ENCODE assay signal across 14 cellular contexts in genomic region chr12:68479261-68479581, GRCh38.
A peak's percentile ranks its signal among the peaks of the same experiment; 100 is the strongest.
DNase-seq lines count a peak whose midpoint lies in the region; ATAC-seq and TF ChIP-seq lines count a peak whose summit lies in the region.
"Had no signal": no experiment of that assay in that cellular context is flagged by ENCODE, and none has a peak within 500 bp of the region (broad histone marks: within the 10 kb centered on the region; RNA-seq: fewer than 3 reads in every experiment).

No MANE protein-coding gene starts in this region.

- H3K9me3 ChIP-seq in GM23248 (ENCODE audit: low read depth) (no peaks in the 10 kb centered on the region), adipocyte (ENCODE audit: control insufficient read depth, low read length) (no peaks in the 10 kb centered on the region), hepatocyte (ENCODE audit: low read depth) (no peaks in the 10 kb centered on the region)
- H3K9me3 ChIP-seq: SJCRH30, upper lobe of left lung had no signal

- peak overlapping the region; percentile 32 for H3K4me2 ChIP-seq in GM23248 (ENCODE audit: unreplicated experiment)
- H3K4me2 ChIP-seq in hepatocyte: no peak overlapping the region

- no peak for TF ChIP-seq CTCF in hepatocyte (IDR thresholded peaks at IDR 0.05; ENCODE audit: poor library complexity)

- in situ Hi-C loops in GM23248 (cut with MboI): no loop called here

- H3K9ac ChIP-seq in GM23248 (peak overlapping the region; percentile 32), adipocyte (ENCODE audit: low read length) (no peak overlapping the region)

- DNase-seq in GM23248: no peak
- peak; percentile 95 for DNase-seq in adipocyte (ENCODE audit: low read depth)
- peak; percentile 30 for DNase-seq in hepatocyte (ENCODE audit: low spot score)
- peak; percentile 28 for DNase-seq in stromal cell of bone marrow (ENCODE audit: low read depth)
- DNase-seq in superior temporal gyrus (ENCODE audit: extremely low spot score): no peak
- DNase-seq: activated CD8-positive, alpha-beta memory T cell treated with anti-CD3 and anti-CD28 coated beads for 24 hours; activated naive CD4-positive, alpha-beta T cell; effector memory CD8-positive, alpha-beta T cell; SJCRH30; stimulated activated CD4-positive, alpha-beta T cell treated with anti-CD3 and anti-CD28 coated beads, Interleukin-2, amount 100 ng/mL, for 24 hours; upper lobe of left lung had no signal

- H3K79me2 ChIP-seq in GM23248 (ENCODE audit: insufficient read depth): no peaks in the 10 kb centered on the region
- H3K79me2 ChIP-seq in hepatocyte: no peaks in the 10 kb centered on the region

- H4K20me1 ChIP-seq in GM23248 (ENCODE audit: insufficient read depth): no peaks in the 10 kb centered on the region
- no peaks in the 10 kb centered on the region for H4K20me1 ChIP-seq in hepatocyte (ENCODE audit: insufficient read depth, poor library complexity, severe bottlenecking)

- H3K36me3 ChIP-seq in GM23248 (ENCODE audit: low read depth) (no peaks in the 10 kb centered on the region), adipocyte (ENCODE audit: control insufficient read depth, insufficient read depth, low read length, severe bottlenecking) (no peaks in the 10 kb centered on the region), hepatocyte (replicated peaks; ENCODE audit: insufficient read depth, low read depth) (no peaks in the 10 kb centered on the region)
- H3K36me3 ChIP-seq: cardiac muscle cell, SJCRH30, upper lobe of left lung had no signal

- H3K9me2 ChIP-seq in GM23248 (ENCODE audit: insufficient read depth) (no peaks in the 10 kb centered on the region), hepatocyte (replicated peaks; ENCODE audit: insufficient read depth) (no peaks in the 10 kb centered on the region)

- H2AFZ ChIP-seq in GM23248 (peak overlapping the region; percentile 34), hepatocyte (no peak overlapping the region)

- no peak for ATAC-seq in GM19035 (IDR thresholded peaks at IDR 0.05; ENCODE audit: unreplicated experiment)
- no peak for ATAC-seq in GM19463 (IDR thresholded peaks at IDR 0.05; ENCODE audit: unreplicated experiment)
- ATAC-seq: effector memory CD8-positive, alpha-beta T cell had no signal

- WGBS in GM23248 (ENCODE audit: low coverage in 1 of 2, low lambda C conversion rate in 2 of 2, missing lambda C conversion rate in 2 of 2), 2 experiments: 15% methylated on average over 3 of the region's 3 CpGs
- 44% methylated on average over 3 of the region's 3 CpGs for WGBS in hepatocyte (ENCODE audit: low lambda C conversion rate, missing lambda C conversion rate)

- H3K4me3 ChIP-seq in GM23248 (no peak overlapping the region), adipocyte (ENCODE audit: low read length) (no peak overlapping the region), hepatocyte (no peak overlapping the region)
- H3K4me3 ChIP-seq: cardiac muscle cell, SJCRH30, upper lobe of left lung had no signal

- peaks cover 16% of the 10 kb centered on the region for H3F3A ChIP-seq in GM23248 (ENCODE audit: insufficient read depth)

- peak overlapping the region; percentile 60 for H3K27ac ChIP-seq in GM23248
- peak overlapping the region; percentile 60 for H3K27ac ChIP-seq in hepatocyte
- H3K27ac ChIP-seq: cardiac muscle cell, SJCRH30, upper lobe of left lung had no signal

- H3K27me3 ChIP-seq in GM23248 (replicated peaks; ENCODE audit: insufficient read depth) (no peaks in the 10 kb centered on the region), adipocyte (replicated peaks; ENCODE audit: control insufficient read depth, insufficient read depth, low read length) (no peaks in the 10 kb centered on the region), hepatocyte (no peaks in the 10 kb centered on the region)
- H3K27me3 ChIP-seq: cardiac muscle cell, SJCRH30, upper lobe of left lung had no signal

- peaks cover 29% of the 10 kb centered on the region for H3K4me1 ChIP-seq in GM23248 (ENCODE audit: insufficient read depth)
- H3K4me1 ChIP-seq in adipocyte (ENCODE audit: control insufficient read depth, insufficient read depth, low read length): peaks cover 37% of the 10 kb centered on the region
- H3K4me1 ChIP-seq in hepatocyte (ENCODE audit: insufficient read depth): no peaks in the 10 kb centered on the region
- H3K4me1 ChIP-seq: SJCRH30, upper lobe of left lung had no signal

Comparison
In these comparisons a context has a peak if more than half of its experiments do, and no peak if none do; other contexts are left out.
1. DNase-seq: peak in adipocyte (single experiment), hepatocyte (single experiment) and stromal cell of bone marrow (single experiment); none in GM23248 (single experiment) and superior temporal gyrus (single experiment).